In genomic region chr17:77542551-77543490, GRCh38 we compare ENCODE assay signal across 8 cellular contexts.
DNase-seq lines count a peak whose midpoint lies in the region; ATAC-seq and TF ChIP-seq lines count a peak whose summit lies in the region.

No MANE protein-coding gene starts in this region.

- H3K27ac ChIP-seq in AG04450 (ENCODE audit: low read depth, low read length) (no peak overlapping the region), GM23338 (ENCODE audit: low read depth) (no peak overlapping the region)

- peaks cover 14% of the 10 kb centered on the region for H3K27me3 Mint-ChIP-seq in GM23338 (ENCODE audit: insufficient read depth, low read depth, poor library complexity)
- H3K27me3 Mint-ChIP-seq in activated B cell treated with CpG ODN at 0.5 μM for 24 hours = peaks cover 8% of the 10 kb centered on the region

- no peaks in the 10 kb centered on the region for H3K9me3 ChIP-seq in AG04450 (ENCODE audit: control insufficient read depth, insufficient read depth, low read length)

- H3K27me3 ChIP-seq in AG04450 (ENCODE audit: control insufficient read depth, insufficient read depth, low read length) (peaks cover 15% of the 10 kb centered on the region), GM23338 (ENCODE audit: insufficient read depth) (no peaks in the 10 kb centered on the region)

- H3K27ac Mint-ChIP-seq in GM23338 = no peak overlapping the region
- H3K27ac Mint-ChIP-seq in activated B cell treated with CpG ODN at 0.5 μM for 24 hours = no peak overlapping the region

- H3K4me1 ChIP-seq in GM23338 (ENCODE audit: insufficient read depth) = peaks cover 30% of the 10 kb centered on the region

- no peaks in the 10 kb centered on the region for H3K79me2 ChIP-seq in GM23338 (replicated peaks; ENCODE audit: insufficient read depth)

- H3K4me3 Mint-ChIP-seq in GM23338 = no peak overlapping the region
- no peak overlapping the region for H3K4me3 Mint-ChIP-seq in activated B cell treated with CpG ODN at 0.5 μM for 24 hours

- H3K9me3 Mint-ChIP-seq in GM23338 = peaks cover 10% of the 10 kb centered on the region; the same call in 2 of the 3 replicates
- H3K9me3 Mint-ChIP-seq in activated B cell treated with CpG ODN at 0.5 μM for 24 hours = no peaks in the 10 kb centered on the region

- H3F3A ChIP-seq in GM23338 (replicated peaks; ENCODE audit: low read depth) = no peaks in the 10 kb centered on the region

- H3K4me1 Mint-ChIP-seq in GM23338 (peaks cover 37% of the 10 kb centered on the region), activated B cell treated with CpG ODN at 0.5 μM for 24 hours (no peaks in the 10 kb centered on the region)

- H3K36me3 Mint-ChIP-seq in GM23338 (ENCODE audit: low read depth) (peaks cover 3% of the 10 kb centered on the region; the same call in 2 of the 3 replicates), activated B cell treated with CpG ODN at 0.5 μM for 24 hours (ENCODE audit: low read depth) (no peaks in the 10 kb centered on the region)

- H4K20me1 ChIP-seq in GM23338 (replicated peaks; ENCODE audit: insufficient read depth) = no peaks in the 10 kb centered on the region

- ATAC-seq in GM23338 (peak; percentile 88), activated B cell treated with CpG ODN at 0.5 μM for 24 hours (ENCODE audit: low read depth) (peak; percentile 83), HG03342 (IDR thresholded peaks at IDR 0.05; ENCODE audit: unreplicated experiment) (no peak)

- 0 out of 2 replicates have a peak overlapping the region, but pooled peaks have one; percentile 30 for H2AFZ ChIP-seq in GM23338

- TF ChIP-seq CTCF in AG04450 (IDR thresholded peaks at IDR 0.05; ENCODE audit: low read depth, low read length) (peak; percentile 98), GM23338 (conservative IDR thresholded peaks at IDR 0.05; ENCODE audit: low read depth in 2 of 2) (peak; percentile 92 to 95), activated B cell treated with CpG ODN at 0.5 μM for 24 hours (IDR thresholded peaks at IDR 0.05) (no peak)

- CTCF ChIA-PET in AG04450 (lab: Charles Lee) = interaction anchor here (0.6 to 11.5 kb wide), 11 partner anchors 10 to 489 kb away, joined by 3 to 214 read pairs (median 5); no protein-coding TSS in a partner anchor
- CTCF ChIA-PET in activated B cell treated with CpG ODN at 0.5 μM for 24 hours (lab: Charles Lee) = interaction anchor here (0.9 to 4.0 kb wide), 13 partner anchors 10 to 479 kb away, joined by 3 to 119 read pairs (median 5); partner anchors contain the start of gene TNRC6C

- intact Hi-C loops in activated B cell treated with CpG ODN at 0.5 μM for 24 hours (cut with micrococcal nuclease) = loop anchor here (1.0 to 10.0 kb wide), 2 partner anchors 232 to 471 kb away; no protein-coding TSS in a partner anchor

- DNase-seq in AG04450 (ENCODE audit: low read depth, low spot score) (peak; percentile 66), GM23338 (ENCODE audit: low spot score) (peak; percentile 97), NCI-H2227 treated with DMSO at 0.1 percent for 48 hours (lab: John Stamatoyannopoulos, UW) (peak; percentile 85), activated B cell treated with CpG ODN at 0.5 μM for 24 hours (peak; percentile 35), cerebellum (ENCODE audit: low spot score) (peak; percentile 91), kidney glomerular epithelial cell (lab: John Stamatoyannopoulos, UW) (peak; percentile 70)
- peak; percentile 35 for DNase-seq in stimulated activated CD4-positive, alpha-beta T cell treated with anti-CD3 and anti-CD28 coated beads, Interleukin-2, amount 100 ng/mL, for 4 hours (ENCODE audit: low read depth)

- H3K9me2 ChIP-seq in GM23338 (ENCODE audit: insufficient read depth) = no peaks in the 10 kb centered on the region

- peak overlapping the region; percentile 70 for H3K4me2 ChIP-seq in GM23338

- POLR2A ChIA-PET in AG04450 (lab: Yijun Ruan, JAX) (interaction anchor here (0.6 to 2.0 kb wide), 3 partner anchors 140 to 415 kb away, joined by 3 to 32 read pairs (median 5); partner anchors contain the start of gene TNRC6C), activated B cell treated with CpG ODN at 0.5 μM for 24 hours (lab: Charles Lee) (interaction anchor here (1.4 kb wide), 1 partner anchor 415 kb away, joined by 5 read pairs; the partner anchor contains the start of gene TNRC6C)

- H3K4me3 ChIP-seq in AG04450 (ENCODE audit: low read depth, low read length) (no peak overlapping the region), GM23338 (no peak overlapping the region)

- no peaks in the 10 kb centered on the region for H3K36me3 ChIP-seq in GM23338 (ENCODE audit: insufficient read depth)

TF ChIP-seq in GM23338, 12 proteins besides CTCF, POLR2A, EP300 and RAD21:
- TF ChIP-seq CREB1 (CRISPR knock-in tag; IDR thresholded peaks at IDR 0.05; ENCODE audit: low read depth) (no peak), ETS1 (IDR thresholded peaks at IDR 0.05) (no peak), REST (IDR thresholded peaks at IDR 0.05; ENCODE audit: unreplicated experiment) (no peak)
TF ChIP-seq in GM23338: peak in this region for 0.

Comparison
In these comparisons a context has a peak if more than half of its experiments do, and no peak if none do; other contexts are left out.
1. DNase-seq: peak in every context shown above with its lines; median percentile 97 in GM23338; 91 in cerebellum; 85 in NCI-H2227 treated with DMSO at 0.1 percent for 48 hours; 70 in kidney glomerular epithelial cell; 66 in AG04450; 35 in activated B cell treated with CpG ODN at 0.5 μM for 24 hours; 35 in stimulated activated CD4-positive, alpha-beta T cell treated with anti-CD3 and anti-CD28 coated beads, Interleukin-2, amount 100 ng/mL, for 4 hours.